Comparison of ENCODE assay signal across 19 cellular contexts in genomic region chrX:96837808-96838207, GRCh38. TPM values are rescaled to one million over a fixed set of nuclear protein-coding genes. Genes with fewer than 3 reads are reported as not detected.
DNase-seq lines count a peak whose midpoint lies in the region; ATAC-seq, FAIRE-seq and TF ChIP-seq lines count a peak whose summit lies in the region.
"Had no signal": no experiment of that assay in that cellular context is flagged by ENCODE, and none has a peak within 500 bp of the region (broad histone marks: within the 10 kb centered on the region; RNA-seq: fewer than 3 reads in every experiment).

No MANE protein-coding gene starts in this region.

- peak overlapping the region; percentile 86 for H3K4me3 Mint-ChIP-seq in memory B cell
- H3K4me3 Mint-ChIP-seq: activated T-helper 17 cell treated with anti-CD3 and anti-CD28 coated beads, Interleukin-2, amount 50 U/mL, for 72 hours; neural progenitor cell had no signal

- H3K27ac Mint-ChIP-seq in memory B cell = peak overlapping the region; percentile 98
- H3K27ac Mint-ChIP-seq: activated T-helper 17 cell treated with anti-CD3 and anti-CD28 coated beads, Interleukin-2, amount 50 U/mL, for 72 hours; neural progenitor cell had no signal

- H3K36me3 Mint-ChIP-seq in memory B cell = no peaks in the 10 kb centered on the region
- H3K36me3 Mint-ChIP-seq: neural progenitor cell had no signal

- H3K4me2 ChIP-seq in OCI-LY1 (ENCODE audit: low read length) (peak overlapping the region; percentile 53), GM12878 (ENCODE audit: control insufficient read depth, insufficient read depth) (0 out of 2 replicates have a peak overlapping the region, but pooled peaks have one; percentile 33)
- H3K4me2 ChIP-seq: neural progenitor cell had no signal

- H4K20me1 ChIP-seq in OCI-LY1 (ENCODE audit: insufficient read depth, low read length) = no peaks in the 10 kb centered on the region
- no peaks in the 10 kb centered on the region for H4K20me1 ChIP-seq in GM12878 (ENCODE audit: control insufficient read depth, insufficient read depth)

- WGBS in GM12878 (ENCODE audit: insufficient coverage, insufficient replicate concordance, low lambda C conversion rate, missing lambda C conversion rate) = 44% methylated on average over 3 of the region's 3 CpGs

- peak overlapping the region; percentile 40 for H3K4me3 ChIP-seq in OCI-LY1 (ENCODE audit: low read depth, low read length, poor library complexity, severe bottlenecking)
- H3K4me3 ChIP-seq in GM12878 = 0 out of 2 replicates have a peak overlapping the region, but pooled peaks have one; percentile 2
- H3K4me3 ChIP-seq in HAP-1 = no peak overlapping the region
- no peak overlapping the region for H3K4me3 ChIP-seq in Peyer's patch
- H3K4me3 ChIP-seq: neural progenitor cell, right atrium auricular region, uterus had no signal

- intact Hi-C loops in GM12878 (cut with micrococcal nuclease; ENCODE audit: unreplicated experiment) = no loop called here

- RAD21 ChIA-PET in GM12878 (lab: Charles Lee; ENCODE audit: unreplicated experiment) = no interaction called here

- ATAC-seq in GM12878 = no peak
- no peak for ATAC-seq in memory B cell (ENCODE audit: low read depth)
- ATAC-seq: activated T-helper 17 cell treated with anti-CD3 and anti-CD28 coated beads, Interleukin-2, amount 50 U/mL, for 72 hours; HepG2 had no signal

- H3K4me1 ChIP-seq in OCI-LY1 (ENCODE audit: insufficient read depth, low read length, severe bottlenecking) (peaks cover 54% of the 10 kb centered on the region), GM12878 (ENCODE audit: control insufficient read depth, insufficient read depth, low read length) (no peaks in the 10 kb centered on the region), HAP-1 (peaks cover 26% of the 10 kb centered on the region), Peyer's patch (no peaks in the 10 kb centered on the region)
- H3K4me1 ChIP-seq: right atrium auricular region, uterus had no signal

- no peak for TF ChIP-seq RAD21 in GM12878 (IDR thresholded peaks at IDR 0.05; ENCODE audit: insufficient read depth, low read depth, low read length)

- H3F3A ChIP-seq in OCI-LY1 (ENCODE audit: insufficient read depth, low read length) = no peaks in the 10 kb centered on the region

- CTCF ChIA-PET in GM12878 (lab: Yijun Ruan, JAX) = no interaction called here

- BruUV-seq in GM12878 (replicated peaks; lab: Mats Ljungman, UMichigan) = no TSS peak

- H3K9me2 ChIP-seq in OCI-LY1 (ENCODE audit: low read depth, low read length) = no peaks in the 10 kb centered on the region

- DNase-seq in EL (peak; percentile 18), GM12878 (ENCODE audit: low read depth, low spot score) (no peak), memory B cell (ENCODE audit: low spot score in 2 of 2) (no peak), HAP-1 (ENCODE audit: low spot score in 2 of 2) (no peak), cerebellar nuclear complex (lab: John Stamatoyannopoulos, UW) (no peak), Peyer's patch (no peak)
- no peak for DNase-seq in activated CD4-positive, alpha-beta T cell treated with anti-CD3 and anti-CD28 coated beads for 4 hours
- DNase-seq: aorta, cortex of kidney, H7, midbrain, NCI-H2081, NCI-H524 treated with DMSO at 0.1 percent for 48 hours, uterus had no signal

- peaks cover 7% of the 10 kb centered on the region for H3K4me1 Mint-ChIP-seq in memory B cell
- H3K4me1 Mint-ChIP-seq: activated T-helper 17 cell treated with anti-CD3 and anti-CD28 coated beads, Interleukin-2, amount 50 U/mL, for 72 hours had no signal

- no peaks in the 10 kb centered on the region for H3K27me3 Mint-ChIP-seq in memory B cell
- H3K27me3 Mint-ChIP-seq: activated T-helper 17 cell treated with anti-CD3 and anti-CD28 coated beads, Interleukin-2, amount 50 U/mL, for 72 hours had no signal

- TF ChIP-seq CTCF in OCI-LY1 (IDR thresholded peaks at IDR 0.05; ENCODE audit: low read length) (no peak), GM12878 (IDR thresholded peaks at IDR 0.05 in 2 of 3, conservative IDR thresholded peaks at IDR 0.05 in 1 of 3; ENCODE audit: control insufficient read depth in 2 of 3, extremely low read depth in 1 of 3, insufficient read depth in 1 of 3, low read depth in 3 of 3, low read length in 3 of 3) (no peak), Peyer's patch (IDR thresholded peaks at IDR 0.05) (no peak)

- POLR2A ChIA-PET in GM12878 (lab: Charles Lee) = no interaction called here

- H2AFZ ChIP-seq in OCI-LY1 (ENCODE audit: low read length) (no peak overlapping the region), GM12878 (ENCODE audit: control insufficient read depth, low read depth, low read length) (no peak overlapping the region; the same call in 1 of the 2 replicates)
- H2AFZ ChIP-seq: neural progenitor cell had no signal

- no peaks in the 10 kb centered on the region for H3K79me2 ChIP-seq in OCI-LY1 (ENCODE audit: insufficient read depth, low read length)
- H3K79me2 ChIP-seq in GM12878 (ENCODE audit: control insufficient read depth, insufficient read depth, low read length) = no peaks in the 10 kb centered on the region; the same call in 1 of the 2 replicates

- SMC1A ChIA-PET in GM12878 (lab: Charles Lee; ENCODE audit: uncharacterized antibody, unreplicated experiment) = interaction anchor here (2.6 kb wide), 1 partner anchor 11 kb away, joined by 15 read pairs; no protein-coding TSS in a partner anchor

- H3K36me3 ChIP-seq in OCI-LY1 (ENCODE audit: insufficient read depth, low read length) (no peaks in the 10 kb centered on the region), GM12878 (ENCODE audit: control insufficient read depth in 2 of 2, insufficient read depth in 2 of 2, low read length in 1 of 2) (no peaks in the 10 kb centered on the region), HAP-1 (replicated peaks) (no peaks in the 10 kb centered on the region), Peyer's patch (no peaks in the 10 kb centered on the region)
- H3K36me3 ChIP-seq: neural progenitor cell, right atrium auricular region, uterus had no signal

- in situ Hi-C loops in GM12878 (cut with MboI) = no loop called here
- in situ Hi-C loops in HAP-1 (cut with MboI; ENCODE audit: low sequenced_read_pairs) = no loop called here

- H3K9me3 Mint-ChIP-seq in memory B cell = no peaks in the 10 kb centered on the region
- H3K9me3 Mint-ChIP-seq: activated T-helper 17 cell treated with anti-CD3 and anti-CD28 coated beads, Interleukin-2, amount 50 U/mL, for 72 hours; neural progenitor cell had no signal

- H3K27me3 ChIP-seq in OCI-LY1 (ENCODE audit: insufficient read depth, low read length) (no peaks in the 10 kb centered on the region), GM12878 (replicated peaks in 1 of 2; ENCODE audit: control insufficient read depth in 2 of 2, insufficient read depth in 2 of 2, low read length in 1 of 2) (no peaks in the 10 kb centered on the region), HAP-1 (ENCODE audit: low read depth) (no peaks in the 10 kb centered on the region), Peyer's patch (no peaks in the 10 kb centered on the region)
- H3K27me3 ChIP-seq: neural progenitor cell, uterus had no signal

- TF ChIP-seq POLR2A in GM12878 (IDR thresholded peaks at IDR 0.05; ENCODE audit: low read depth, low read length) (no peak), Peyer's patch (IDR thresholded peaks at IDR 0.05) (no peak)

- H3K27ac ChIP-seq in OCI-LY1 (ENCODE audit: low read depth, low read length, poor library complexity, severe bottlenecking) (peak overlapping the region; percentile 85), GM12878 (ENCODE audit: control insufficient read depth, insufficient read depth) (peak overlapping the region; percentile 44; the same call in 1 of the 2 replicates), Peyer's patch (no peak overlapping the region)
- H3K27ac ChIP-seq: neural progenitor cell, right atrium auricular region, uterus had no signal

- peak overlapping the region; percentile 15; the same call in 1 of the 2 replicates for H3K9ac ChIP-seq in OCI-LY1 (ENCODE audit: low read length)
- H3K9ac ChIP-seq in GM12878 (ENCODE audit: control insufficient read depth, insufficient read depth, low read length) = no peak overlapping the region
- H3K9ac ChIP-seq: neural progenitor cell had no signal

- H3K9me3 ChIP-seq in OCI-LY1 (ENCODE audit: low read length) (no peaks in the 10 kb centered on the region), GM12878 (replicated peaks; ENCODE audit: control insufficient read depth, insufficient read depth, low read length) (no peaks in the 10 kb centered on the region; the same call in 2 of the 3 replicates), HAP-1 (no peaks in the 10 kb centered on the region), Peyer's patch (no peaks in the 10 kb centered on the region)
- H3K9me3 ChIP-seq: right atrium auricular region, uterus had no signal

- TF ChIP-seq EP300 in GM12878 (IDR thresholded peaks at IDR 0.05; ENCODE audit: borderline replicate concordance in 1 of 2, control insufficient read depth in 1 of 2, low read depth in 2 of 2, low read length in 2 of 2) = no peak

- no peak for FAIRE-seq in GM12878 (lab: Jason Lieb, UNC)
- FAIRE-seq: HepG2 had no signal

TF ChIP-seq in GM12878, 131 proteins besides CTCF, POLR2A, EP300 and RAD21 (continues in another document):
- no peak for TF ChIP-seq DPF2 (IDR thresholded peaks at IDR 0.05)
- no peak for TF ChIP-seq HDGF (IDR thresholded peaks at IDR 0.05)

RNA-seq across cellular contexts. Expression of gene RPA4, which starts 45.9 kb away (rescaled TPM):
- total RNA-seq in GM12878 (2013; cell fraction: nucleolus; rRNA removed) = 10.1 and 11.8 TPM in 2 replicates
- total RNA-seq in GM12878 (2014; rRNA removed) (0.73 and 1.1 TPM in 2 replicates), GM12878 (2014; rRNA removed; fragmentation: Illumina TruSeq; extraction: Trizol) (0.83 and 1.3 TPM in 2 replicates), GM12878 (2021) (0.62 and 0.66 TPM in 2 replicates), Peyer's patch (10 to 100 TPM in 1 of 4 donors, 1 to 10 TPM in 3; 3.2 to 19.0 (median 6.4) TPM)
- polyA plus RNA-seq in GM12878 (2011; ENCODE audit: low read depth) = 0.17 TPM
- polyA plus RNA-seq in GM12878 (2011; rRNA removed) (0.26 and 0.42 TPM in 2 replicates), GM12878 (2014; fragmentation: Illumina TruSeq; extraction: Trizol) (0.11 and 0.25 TPM in 2 replicates), GM12878 (2014; fragmentation: Nextera tagmentation; extraction: Ambion mirVana) (under 1 TPM; 0.26 to 0.84 TPM), GM12878 (2014; rRNA removed) (0.16 and 0.45 TPM in 2 replicates), GM12878 (2016; fragmentation: Nextera tagmentation; extraction: Ambion mirVana) (under 1 TPM; 0.20 TPM)
- polyA plus RNA-seq in GM12878 (2011; cell fraction: cytosol; rRNA removed) = 0.12 and 0.32 TPM in 2 replicates
- polyA plus RNA-seq in GM12878 (2011; cell fraction: nucleus; rRNA removed) = 0.88 and 1.1 TPM in 2 replicates
- 0.08 TPM in 1 of 2 replicates, not detected in the other for polyA plus RNA-seq in GM12878 (2012)
- 4.7 and 4.9 TPM in 2 replicates for polyA minus RNA-seq in GM12878 (2011; rRNA and poly(A)+ RNA removed)
- not detected in 2 replicates for polyA minus RNA-seq in GM12878 (2011; cell fraction: cytosol; rRNA and poly(A)+ RNA removed)
- polyA minus RNA-seq in GM12878 (2011; cell fraction: nucleus; rRNA and poly(A)+ RNA removed) = 5.4 and 10.0 TPM in 2 replicates
- polyA plus RNA-seq: HepG2 had no signal

Comparison
In these comparisons a context has a peak if more than half of its experiments do, and no peak if none do; other contexts are left out.
1. H3K27ac ChIP-seq: peak in OCI-LY1 (single experiment) and GM12878 (single experiment); none in Peyer's patch (0 of 4).
2. H3K4me3 ChIP-seq: peak in OCI-LY1 (single experiment) and GM12878 (single experiment); none in HAP-1 (single experiment) and Peyer's patch (0 of 4).